8 cellular contexts compared by ENCODE assay signal in genomic region chr17:30667552-30668371, GRCh38.
A peak's percentile ranks its signal among the peaks of the same experiment; 100 is the strongest.
DNase-seq lines count a peak whose midpoint lies in the region; ATAC-seq and TF ChIP-seq lines count a peak whose summit lies in the region.
"Not testable (repeated sequence)": the region's sequence is repeated elsewhere in the genome, so short reads cannot be mapped to it uniquely, and the experiment has no call there.

No MANE protein-coding gene starts in this region.

- H3K9me3 Mint-ChIP-seq in CD4-positive, CD25-positive, alpha-beta regulatory T cell; activated T-cell treated with anti-CD3 and anti-CD28 coated beads, Interleukin-2, amount 50 U/mL, for 4 hours; nephron progenitor cell: not testable (repeated sequence)

- H3K27me3 ChIP-seq in CD4-positive, CD25-positive, alpha-beta regulatory T cell (ENCODE audit: control insufficient read depth, insufficient read depth, low read length); HUES6 (ENCODE audit: control insufficient read depth, insufficient read depth, low read length): not testable (repeated sequence)

- H3K4me1 Mint-ChIP-seq in CD4-positive, CD25-positive, alpha-beta regulatory T cell; activated T-cell treated with anti-CD3 and anti-CD28 coated beads, Interleukin-2, amount 50 U/mL, for 4 hours (ENCODE audit: low read depth); nephron progenitor cell: not testable (repeated sequence)

- not testable (repeated sequence) for H3K27ac ChIP-seq in CD4-positive, CD25-positive, alpha-beta regulatory T cell (ENCODE audit: insufficient read depth, low read length, poor library complexity, severe bottlenecking)
- H3K27ac ChIP-seq in HUES6 (ENCODE audit: low read depth, low read length): peak overlapping the region; percentile 53; the same call in 1 of the 2 replicates

- H3K4me1 ChIP-seq in CD4-positive, CD25-positive, alpha-beta regulatory T cell (ENCODE audit: control insufficient read depth, insufficient read depth, low read length, poor library complexity, severe bottlenecking); HUES6 (ENCODE audit: control insufficient read depth, insufficient read depth, low read length): not testable (repeated sequence)

- TF ChIP-seq CTCF in nephron progenitor cell (IDR thresholded peaks at IDR 0.05): not testable (repeated sequence)

- H3K4me3 Mint-ChIP-seq in CD4-positive, CD25-positive, alpha-beta regulatory T cell: peak overlapping the region in 1 of 4 donors; percentile 61
- H3K4me3 Mint-ChIP-seq in activated T-cell treated with anti-CD3 and anti-CD28 coated beads, Interleukin-2, amount 50 U/mL, for 4 hours: peak overlapping the region; percentile 31
- H3K4me3 Mint-ChIP-seq in nephron progenitor cell: peak overlapping the region; percentile 66

- not testable (repeated sequence) for H3K4me3 ChIP-seq in CD4-positive, CD25-positive, alpha-beta regulatory T cell (ENCODE audit: low read depth, low read length)
- H3K4me3 ChIP-seq in HUES6 (ENCODE audit: low read depth, low read length): peak overlapping the region; percentile 57

- not testable (repeated sequence) for H3K9me3 ChIP-seq in CD4-positive, CD25-positive, alpha-beta regulatory T cell (ENCODE audit: control insufficient read depth in 2 of 2, low read length in 2 of 2); HUES6 (ENCODE audit: control insufficient read depth, insufficient read depth, low read depth, low read length)

- ATAC-seq in CD4-positive, CD25-positive, alpha-beta regulatory T cell (ENCODE audit: low read depth in 2 of 2): peak; percentile 64 to 67
- peak; percentile 73 to 82 for ATAC-seq in activated T-cell treated with anti-CD3 and anti-CD28 coated beads, Interleukin-2, amount 50 U/mL, for 4 hours
- peak; percentile 53 for ATAC-seq in stimulated activated naive CD8-positive, alpha-beta T cell treated with anti-CD3 and anti-CD28 coated beads, Interleukin-15, Interleukin-2, amounts not matched to agents 100 U/mL and 50 U/mL, for 24 hours

- not testable (repeated sequence) for H3K36me3 ChIP-seq in CD4-positive, CD25-positive, alpha-beta regulatory T cell (ENCODE audit: control insufficient read depth, insufficient read depth, low read length); HUES6 (ENCODE audit: control insufficient read depth, insufficient read depth, low read length)

- DNase-seq in CD4-positive, CD25-positive, alpha-beta regulatory T cell: peak in 1 of 3 donors; percentile 3
- DNase-seq in NCI-H82 treated with DMSO at 0.1 percent for 48 hours (lab: John Stamatoyannopoulos, UW; ENCODE audit: unreplicated experiment) (peak; percentile 58), dermis microvascular lymphatic vessel endothelial cell (ENCODE audit: low read depth in 2 of 2) (peak; percentile 25 to 73), iPS DF 19.7 (ENCODE audit: low read depth, low spot score) (peak; percentile 88), nephron progenitor cell (peak; percentile 67)
- DNase-seq in activated T-cell treated with anti-CD3 and anti-CD28 coated beads, Interleukin-2, amount 50 U/mL, for 4 hours; stimulated activated naive CD8-positive, alpha-beta T cell treated with anti-CD3 and anti-CD28 coated beads, Interleukin-15, Interleukin-2, amounts not matched to agents 100 U/mL and 50 U/mL, for 24 hours: not testable (repeated sequence)

- H3K9ac ChIP-seq in HUES6 (ENCODE audit: low read length): peak overlapping the region; percentile 68

- H3K27me3 Mint-ChIP-seq in CD4-positive, CD25-positive, alpha-beta regulatory T cell; activated T-cell treated with anti-CD3 and anti-CD28 coated beads, Interleukin-2, amount 50 U/mL, for 4 hours (ENCODE audit: low read depth); nephron progenitor cell (ENCODE audit: low read depth, poor library complexity): not testable (repeated sequence)

- H3K27ac Mint-ChIP-seq in CD4-positive, CD25-positive, alpha-beta regulatory T cell; nephron progenitor cell: not testable (repeated sequence)

- H3K36me3 Mint-ChIP-seq in CD4-positive, CD25-positive, alpha-beta regulatory T cell; activated T-cell treated with anti-CD3 and anti-CD28 coated beads, Interleukin-2, amount 50 U/mL, for 4 hours (ENCODE audit: insufficient read depth); nephron progenitor cell (ENCODE audit: low read depth): not testable (repeated sequence)
